ENCODE assay signal across 20 cellular contexts in the genomic region with DNA sequence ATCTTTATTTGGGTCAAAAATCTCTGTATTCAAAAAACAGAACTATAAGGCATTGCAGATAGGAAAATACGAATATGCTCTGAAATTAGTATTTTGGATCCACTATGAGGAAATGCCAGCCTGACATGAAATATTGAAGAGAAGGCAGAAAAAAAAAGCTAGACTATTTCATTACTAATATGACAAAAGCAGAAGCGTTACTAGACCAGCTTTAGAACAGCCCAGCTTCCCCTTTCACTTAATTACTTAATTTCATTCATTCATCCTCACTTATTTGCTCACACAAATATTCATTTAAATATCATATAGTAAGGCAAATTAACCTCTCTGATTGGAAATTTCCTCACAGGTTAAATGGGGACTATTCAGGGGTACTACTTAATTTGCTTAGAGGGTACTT.
"Had no signal": no experiment of that assay in that cellular context is flagged by ENCODE, and none has a peak within 500 bp of the region (broad histone marks: within the 10 kb centered on the region; RNA-seq: fewer than 3 reads in every experiment).

No MANE protein-coding gene starts in this region.

- DNase-seq: activated CD4-positive, alpha-beta memory T cell treated with anti-CD3 and anti-CD28 coated beads for 36 hours; activated CD4-positive, alpha-beta T cell treated with anti-CD3 and anti-CD28 coated beads for 4 hours; activated naive CD4-positive, alpha-beta T cell; activated naive CD8-positive, alpha-beta T cell treated with anti-CD3 and anti-CD28 coated beads, Interleukin-2, amount 10 ng/mL, durations not matched to agents 7 days and 5 days; activated T-cell treated with anti-CD3 and anti-CD28 coated beads for 4 hours; anterior cingulate cortex; caudate nucleus; dorsolateral prefrontal cortex; left ventricle myocardium superior; retina; stimulated activated CD4-positive, alpha-beta T cell treated with anti-CD3 and anti-CD28 coated beads, Interleukin-12 subunit alpha, Interleukin-12 subunit beta, amount 100 ng/mL, for 4 hours; stimulated activated CD4-positive, alpha-beta T cell treated with anti-CD3 and anti-CD28 coated beads, Interleukin-1b, Interleukin-23, amount 100 ng/mL, for 48 hours; stimulated activated CD8-positive, alpha-beta memory T cell treated with anti-CD3 and anti-CD28 coated beads, Interleukin-4, amount 100 ng/mL, for 48 hours; stimulated activated naive CD4-positive, alpha-beta T cell; tibial artery had no signal

- H3K36me3 Mint-ChIP-seq: WTC11 had no signal

- H3K9me3 Mint-ChIP-seq: neural crest cell, WTC11 had no signal

- H3K27me3 ChIP-seq: dorsolateral prefrontal cortex, tibial artery, vagina had no signal

- H3K4me1 Mint-ChIP-seq: brain had no signal

- H3K27ac Mint-ChIP-seq: activated CD4-positive, alpha-beta memory T cell treated with anti-CD3 and anti-CD28 coated beads for 36 hours; activated naive CD8-positive, alpha-beta T cell treated with anti-CD3 and anti-CD28 coated beads, Interleukin-2, amount 10 ng/mL, durations not matched to agents 7 days and 5 days; activated T-helper 1 cell treated with anti-CD3 and anti-CD28 coated beads, Interleukin-12 subunit alpha, Interleukin-12 subunit beta, Interleukin-2, Interleukin-4 antibody, amounts not matched to agents 30 ng/mL and 10 ng/mL and 1 ng/mL, durations not matched to agents 14 hours and 24 hours and 36 hours; brain; WTC11 had no signal

- H3K27me3 Mint-ChIP-seq: activated CD4-positive, alpha-beta memory T cell treated with anti-CD3 and anti-CD28 coated beads for 36 hours; activated naive CD8-positive, alpha-beta T cell treated with anti-CD3 and anti-CD28 coated beads, Interleukin-2, amount 10 ng/mL, durations not matched to agents 7 days and 5 days had no signal

- H3K36me3 ChIP-seq: tibial artery, vagina had no signal

- H3K4me3 Mint-ChIP-seq: activated CD4-positive, alpha-beta memory T cell treated with anti-CD3 and anti-CD28 coated beads for 36 hours; activated naive CD8-positive, alpha-beta T cell treated with anti-CD3 and anti-CD28 coated beads, Interleukin-2, amount 10 ng/mL, durations not matched to agents 7 days and 5 days; activated T-helper 1 cell treated with anti-CD3 and anti-CD28 coated beads, Interleukin-12 subunit alpha, Interleukin-12 subunit beta, Interleukin-2, Interleukin-4 antibody, amounts not matched to agents 30 ng/mL and 10 ng/mL and 1 ng/mL, durations not matched to agents 14 hours and 24 hours and 36 hours; brain; neural crest cell; WTC11 had no signal

- H3K4me3 ChIP-seq: dorsolateral prefrontal cortex, tibial artery, vagina had no signal

- H3K4me1 ChIP-seq: tibial artery, vagina had no signal

- ATAC-seq: left ventricle myocardium superior, WTC11 had no signal

- H3K27ac ChIP-seq: tibial artery, vagina had no signal

- H3K9me3 ChIP-seq: tibial artery, vagina had no signal
